Comparison of ENCODE assay signal across 10 cellular contexts in the genomic region with DNA sequence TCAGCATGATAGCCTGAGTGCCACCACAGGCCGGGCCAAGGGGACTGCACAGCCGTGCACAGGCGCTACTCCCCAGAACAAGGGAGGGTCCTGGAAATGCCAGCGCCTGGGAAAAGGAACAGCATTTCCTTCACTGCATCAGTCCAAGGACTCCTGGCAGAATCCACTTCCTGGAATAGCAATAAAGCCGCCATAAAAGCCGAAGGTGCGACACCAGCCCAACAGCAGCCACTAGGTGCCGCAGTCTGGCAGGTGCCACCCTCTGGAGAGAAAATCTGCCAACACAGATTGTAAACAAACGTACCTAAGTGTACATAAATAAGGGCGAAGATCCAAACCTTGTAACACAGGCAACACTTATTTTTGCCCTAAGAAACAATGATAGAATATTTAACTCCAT. TPM values are rescaled to one million over a fixed set of nuclear protein-coding genes. Genes with fewer than 3 reads are reported as not detected.
DNase-seq lines count a peak whose midpoint lies in the region; ATAC-seq and TF ChIP-seq lines count a peak whose summit lies in the region.
"Had no signal": no experiment of that assay in that cellular context is flagged by ENCODE, and none has a peak within 500 bp of the region (broad histone marks: within the 10 kb centered on the region; RNA-seq: fewer than 3 reads in every experiment).

No MANE protein-coding gene starts in this region.

- TF ChIP-seq CTCF in HFFc6 (IDR thresholded peaks at IDR 0.05) (peak; percentile 18; the same call in 1 of the 2 replicates), gastroesophageal sphincter (IDR thresholded peaks at IDR 0.05) (peak in 1 of 4 experiments; percentile 36)

- H3K4me1 Mint-ChIP-seq in HFFc6 (ENCODE audit: low read depth) (peaks cover 63% of the 10 kb centered on the region), naive B cell (peaks cover 73 to 96% (median 83%) of the 10 kb centered on the region in 3 donors)

- H3K9me3 Mint-ChIP-seq in HFFc6: no peaks in the 10 kb centered on the region
- no peaks in the 10 kb centered on the region for H3K9me3 Mint-ChIP-seq in naive B cell

- 57 to 95% methylated on average over 2 to 4 of the region's 10 CpGs for WGBS in gastroesophageal sphincter (ENCODE audit: low coverage in 1 of 2), 2 donors

- DNase-seq in DMS53 treated with DMSO at 0.1 percent for 48 hours (lab: John Stamatoyannopoulos, UW; ENCODE audit: unreplicated experiment): peak; percentile 81
- no peak for DNase-seq in HFFc6
- peak; percentile 50 for DNase-seq in SHP77 treated with DMSO at 0.1 percent for 48 hours (lab: John Stamatoyannopoulos, UW)
- no peak for DNase-seq in naive B cell
- DNase-seq: erythroblast, NCI-H446 had no signal

- no peak for TF ChIP-seq POLR2A in gastroesophageal sphincter (IDR thresholded peaks at IDR 0.05)

- H3K4me3 Mint-ChIP-seq in HFFc6 (no peak overlapping the region), naive B cell (peak overlapping the region in 7 of 8 donors; percentile 38 to 77 (median 67))
- H3K4me3 Mint-ChIP-seq: activated naive CD8-positive, alpha-beta T cell had no signal

- H3K27me3 ChIP-seq in gastroesophageal sphincter: no peaks in the 10 kb centered on the region

- no peak for TF ChIP-seq EP300 in gastroesophageal sphincter (IDR thresholded peaks at IDR 0.05)

- peak; percentile 32 to 34 for ATAC-seq in naive B cell (ENCODE audit: low read depth in 2 of 2)
- ATAC-seq in HG03095 (IDR thresholded peaks at IDR 0.05; ENCODE audit: unreplicated experiment): no peak
- no peak for ATAC-seq in GM18870 (IDR thresholded peaks at IDR 0.05; ENCODE audit: unreplicated experiment)
- no peak for ATAC-seq in gastroesophageal sphincter

- H3K27ac ChIP-seq in gastroesophageal sphincter: no peak overlapping the region

- peaks cover 9 to 64% (median 28%) of the 10 kb centered on the region in 3 donors for H3K4me1 ChIP-seq in gastroesophageal sphincter

- peaks cover 2% of the 10 kb centered on the region for H3K27me3 Mint-ChIP-seq in HFFc6 (ENCODE audit: insufficient read depth)
- no peaks in the 10 kb centered on the region for H3K27me3 Mint-ChIP-seq in naive B cell
- H3K27me3 Mint-ChIP-seq: activated naive CD8-positive, alpha-beta T cell had no signal

- H3K27ac Mint-ChIP-seq in HFFc6 (no peak overlapping the region), naive B cell (peak overlapping the region in 4 of 6 donors; percentile 72 to 86 (median 80))
- H3K27ac Mint-ChIP-seq: activated naive CD8-positive, alpha-beta T cell had no signal

- no peaks in the 10 kb centered on the region for H3K9me3 ChIP-seq in gastroesophageal sphincter

- no peak overlapping the region for H3K4me3 ChIP-seq in gastroesophageal sphincter

- H3K36me3 Mint-ChIP-seq in HFFc6 (ENCODE audit: low read depth): peaks cover 11% of the 10 kb centered on the region
- H3K36me3 Mint-ChIP-seq in naive B cell: peaks cover 6 to 13% of the 10 kb centered on the region in 2 donors

- H3K36me3 ChIP-seq in gastroesophageal sphincter: no peaks in the 10 kb centered on the region

RNA-seq across cellular contexts. Expression of a gene that starts 22.3 kb away (rescaled TPM):
- 100 to 1,000 TPM; 103 to 135 (median 122) TPM for total RNA-seq in HFFc6 (2021; fragmentation: NEBNext Ultra II Directional; extraction: Animal tissue kit (Norgen Biotek cat#: 25700))
- polyA plus RNA-seq in naive B cell (ENCODE audit: low read depth in 6 of 6): 10 to 100 TPM; 27.5 to 78.6 (median 34.2) TPM
- 10 to 100 TPM; 20.5 to 51.6 (median 33.4) TPM for total RNA-seq in gastroesophageal sphincter

Comparison
In these comparisons a context has a peak if more than half of its experiments do, and no peak if none do; other contexts are left out.
1. DNase-seq: peak in DMS53 treated with DMSO at 0.1 percent for 48 hours (single experiment) and SHP77 treated with DMSO at 0.1 percent for 48 hours (single experiment); none in HFFc6 (single experiment) and naive B cell (single experiment).
2. ATAC-seq: peak in naive B cell (2 of 2); none in HG03095 (single experiment), GM18870 (single experiment) and gastroesophageal sphincter (single experiment).